In genomic region chr6:167212716-167213011, GRCh38 we compare ENCODE assay signal across 19 cellular contexts. TPM values are rescaled to one million over a fixed set of nuclear protein-coding genes. Genes with fewer than 3 reads are reported as not detected.
A peak's percentile ranks its signal among the peaks of the same experiment; 100 is the strongest.
DNase-seq lines count a peak whose midpoint lies in the region; ATAC-seq and TF ChIP-seq lines count a peak whose summit lies in the region.
"Had no signal": no experiment of that assay in that cellular context is flagged by ENCODE, and none has a peak within 500 bp of the region (broad histone marks: within the 10 kb centered on the region; RNA-seq: fewer than 3 reads in every experiment).

No MANE protein-coding gene starts in this region.

- H3K4me3 ChIP-seq in OCI-LY7 (ENCODE audit: low read depth, low read length, poor library complexity, severe bottlenecking) (no peak overlapping the region), dorsolateral prefrontal cortex (no peak overlapping the region)
- H3K4me3 ChIP-seq: gastroesophageal sphincter, GM23338, psoas muscle, vagina had no signal

- BruUV-seq in OCI-LY7 (replicated peaks; lab: Mats Ljungman, UMichigan), result no TSS peak

- H3K27me3 Mint-ChIP-seq in stimulated activated naive CD8-positive, alpha-beta T cell treated with anti-CD3 and anti-CD28 coated beads, Interleukin-15, amount 100 ng/mL, for 72 hours, result peaks cover 17% of the 10 kb centered on the region

- no peaks in the 10 kb centered on the region for H4K20me1 ChIP-seq in OCI-LY7 (ENCODE audit: insufficient read depth, low read length)

- H3K9me2 ChIP-seq in OCI-LY7 (ENCODE audit: insufficient read depth, low read length), result no peaks in the 10 kb centered on the region

- H2AFZ ChIP-seq in OCI-LY7 (ENCODE audit: low read length), result no peak overlapping the region
- H2AFZ ChIP-seq: GM23338 had no signal

- H3K4me1 ChIP-seq in OCI-LY7 (ENCODE audit: insufficient read depth, low read length, poor library complexity, severe bottlenecking), result no peaks in the 10 kb centered on the region
- H3K4me1 ChIP-seq: gastroesophageal sphincter, psoas muscle, vagina had no signal

- no peaks in the 10 kb centered on the region for H3K9me3 Mint-ChIP-seq in stimulated activated naive CD8-positive, alpha-beta T cell treated with anti-CD3 and anti-CD28 coated beads, Interleukin-15, amount 100 ng/mL, for 72 hours
- H3K9me3 Mint-ChIP-seq: GM23338 had no signal

- peaks cover 0 to 6% (median 0%) of the 10 kb centered on the region in 45 donors for H3K27me3 ChIP-seq in dorsolateral prefrontal cortex
- H3K27me3 ChIP-seq: vagina had no signal

- no peak overlapping the region for H3K27ac ChIP-seq in OCI-LY7 (ENCODE audit: low read depth, low read length, poor library complexity, severe bottlenecking)
- H3K27ac ChIP-seq in dorsolateral prefrontal cortex, result no peak overlapping the region
- H3K27ac ChIP-seq: gastroesophageal sphincter, psoas muscle, vagina had no signal

- TF ChIP-seq CTCF in OCI-LY7 (conservative IDR thresholded peaks at IDR 0.05; ENCODE audit: low read length) (no peak), dorsolateral prefrontal cortex (IDR thresholded peaks at IDR 0.05 in 54 of 56, conservative IDR thresholded peaks at IDR 0.05 in 2 of 56; ENCODE audit: low read depth in 1 of 56, partially characterized antibody in 56 of 56) (no peak)

- DNase-seq in stimulated activated naive CD8-positive, alpha-beta T cell treated with anti-CD3 and anti-CD28 coated beads, Interleukin-15, amount 100 ng/mL, for 72 hours, result no peak
- no peak for DNase-seq in stimulated activated naive CD8-positive, alpha-beta T cell treated with anti-CD3 and anti-CD28 coated beads, Interleukin-15, Interleukin-2, amounts not matched to agents 100 U/mL and 50 U/mL, for 24 hours
- no peak for DNase-seq in NCI-H187 treated with DMSO at 0.1 percent for 48 hours (lab: John Stamatoyannopoulos, UW)
- DNase-seq in SHP77 (lab: John Stamatoyannopoulos, UW), result no peak
- DNase-seq in OCI-LY7 (ENCODE audit: low spot score), result no peak
- DNase-seq in dorsolateral prefrontal cortex, result no peak
- DNase-seq: activated CD4-positive, CD25-positive, alpha-beta regulatory T cell treated with anti-CD3 and anti-CD28 coated beads, Interleukin-2, amount 50 U/mL, for 72 hours; activated gamma-delta T cell treated with Interleukin-2 at 50 U/mL for 16 hours; effector memory CD4-positive, alpha-beta T cell; kidney; NCI-H2227 treated with DMSO at 0.1 percent for 48 hours; psoas muscle had no signal

- H3K4me2 ChIP-seq in OCI-LY7 (ENCODE audit: low read length), result no peak overlapping the region
- H3K4me2 ChIP-seq: GM23338 had no signal

- H3K4me3 Mint-ChIP-seq in stimulated activated naive CD8-positive, alpha-beta T cell treated with anti-CD3 and anti-CD28 coated beads, Interleukin-15, amount 100 ng/mL, for 72 hours, result no peak overlapping the region
- H3K4me3 Mint-ChIP-seq: brain, GM23338 had no signal

- peak; percentile 46 for ATAC-seq in stimulated activated naive CD8-positive, alpha-beta T cell treated with anti-CD3 and anti-CD28 coated beads, Interleukin-15, amount 100 ng/mL, for 72 hours
- ATAC-seq in stimulated activated naive CD8-positive, alpha-beta T cell treated with anti-CD3 and anti-CD28 coated beads, Interleukin-15, Interleukin-2, amounts not matched to agents 100 U/mL and 50 U/mL, for 24 hours, result no peak
- ATAC-seq in HG02588 (IDR thresholded peaks at IDR 0.05; ENCODE audit: unreplicated experiment), result peak; percentile 77
- ATAC-seq in HG03135 (IDR thresholded peaks at IDR 0.05; ENCODE audit: unreplicated experiment), result peak; percentile 74
- ATAC-seq: gastroesophageal sphincter, GM23338, psoas muscle had no signal

- no peaks in the 10 kb centered on the region for H3K79me2 ChIP-seq in OCI-LY7 (ENCODE audit: insufficient read depth, low read depth, low read length)

- H3K36me3 ChIP-seq in OCI-LY7 (ENCODE audit: insufficient read depth, low read length), result no peaks in the 10 kb centered on the region
- H3K36me3 ChIP-seq: gastroesophageal sphincter, vagina had no signal

- no peaks in the 10 kb centered on the region for H3K9me3 ChIP-seq in OCI-LY7 (ENCODE audit: low read length)
- H3K9me3 ChIP-seq: gastroesophageal sphincter, psoas muscle, vagina had no signal

- CTCF ChIA-PET in OCI-LY7 (lab: Charles Lee; ENCODE audit: unreplicated experiment), result no interaction called here

- POLR2A ChIA-PET in OCI-LY7 (lab: Charles Lee), result no interaction called here

- intact Hi-C loops in OCI-LY7 (cut with micrococcal nuclease; ENCODE audit: unreplicated experiment) (no loop called here), dorsolateral prefrontal cortex (cut with DNase I) (no loop called here)

- H3K27ac Mint-ChIP-seq in stimulated activated naive CD8-positive, alpha-beta T cell treated with anti-CD3 and anti-CD28 coated beads, Interleukin-15, amount 100 ng/mL, for 72 hours, result no peak overlapping the region
- H3K27ac Mint-ChIP-seq: GM23338 had no signal

- peaks cover 5% of the 10 kb centered on the region for H3K4me1 Mint-ChIP-seq in stimulated activated naive CD8-positive, alpha-beta T cell treated with anti-CD3 and anti-CD28 coated beads, Interleukin-15, amount 100 ng/mL, for 72 hours

RNA-seq across cellular contexts. Expression of gene GPR31, which starts 54.9 kb away (rescaled TPM):
- not detected in 2 replicates for total RNA-seq in OCI-LY7 (2014; rRNA removed; shearing (Covaris generic))
- not detected in 2 replicates for total RNA-seq in OCI-LY7 (2022)
- not detected for total RNA-seq in dorsolateral prefrontal cortex
- total RNA-seq: gastroesophageal sphincter, GM23338, HT-29, psoas muscle, vagina had no signal
